25 cellular contexts compared by ENCODE assay signal in genomic region chr2:21289994-21290393, GRCh38.
DNase-seq lines count a peak whose midpoint lies in the region; ATAC-seq, FAIRE-seq and TF ChIP-seq lines count a peak whose summit lies in the region.
"Had no signal": no experiment of that assay in that cellular context is flagged by ENCODE, and none has a peak within 500 bp of the region (broad histone marks: within the 10 kb centered on the region; RNA-seq: fewer than 3 reads in every experiment).

No MANE protein-coding gene starts in this region.

- ATAC-seq in left cardiac atrium (peak; percentile 47 to 88), GM19397 (IDR thresholded peaks at IDR 0.05; ENCODE audit: unreplicated experiment) (no peak), GM21423 (IDR thresholded peaks at IDR 0.05; ENCODE audit: unreplicated experiment) (no peak)
- ATAC-seq: esophagus mucosa; left lobe of liver; natural killer cell; Panc1; sciatic nerve; stimulated activated effector memory CD8-positive, alpha-beta T cell treated with anti-CD3 and anti-CD28 coated beads, Interleukin-12 subunit alpha, Interleukin-12 subunit beta, amount 100 ng/mL, for 72 hours; T-cell; upper lobe of right lung had no signal

- no peak for FAIRE-seq in urothelium cell line (lab: Jason Lieb, UNC)

- no peaks in the 10 kb centered on the region for H3K36me3 ChIP-seq in ascending aorta
- H3K36me3 ChIP-seq: upper lobe of right lung had no signal

- H3K9me3 Mint-ChIP-seq in mesothelial cell of epicardium (no peaks in the 10 kb centered on the region), HFFc6 (peaks cover 29% of the 10 kb centered on the region)
- H3K9me3 Mint-ChIP-seq: activated naive CD4-positive, alpha-beta T cell treated with anti-CD3 and anti-CD28 coated beads, Interleukin-2, amount 10 ng/mL, durations not matched to agents 7 days and 5 days; endodermal cell had no signal

- H3K4me1 Mint-ChIP-seq in mesothelial cell of epicardium (peaks cover 30% of the 10 kb centered on the region), HFFc6 (ENCODE audit: low read depth) (no peaks in the 10 kb centered on the region)
- H3K4me1 Mint-ChIP-seq: activated naive CD4-positive, alpha-beta T cell treated with anti-CD3 and anti-CD28 coated beads, Interleukin-2, amount 10 ng/mL, durations not matched to agents 7 days and 5 days; natural killer cell; stimulated activated effector memory CD8-positive, alpha-beta T cell treated with anti-CD3 and anti-CD28 coated beads, Interleukin-12 subunit alpha, Interleukin-12 subunit beta, amount 100 ng/mL, for 72 hours; T-cell had no signal

- H3K36me3 Mint-ChIP-seq in mesothelial cell of epicardium: no peaks in the 10 kb centered on the region
- no peaks in the 10 kb centered on the region; the same call in 1 of the 2 replicates for H3K36me3 Mint-ChIP-seq in HFFc6 (ENCODE audit: low read depth)
- H3K36me3 Mint-ChIP-seq: activated naive CD4-positive, alpha-beta T cell treated with anti-CD3 and anti-CD28 coated beads, Interleukin-2, amount 10 ng/mL, durations not matched to agents 7 days and 5 days; natural killer cell; stimulated activated effector memory CD8-positive, alpha-beta T cell treated with anti-CD3 and anti-CD28 coated beads, Interleukin-12 subunit alpha, Interleukin-12 subunit beta, amount 100 ng/mL, for 72 hours; T-cell had no signal

- H3K27ac Mint-ChIP-seq in mesothelial cell of epicardium (peak overlapping the region; percentile 93), HFFc6 (no peak overlapping the region)
- H3K27ac Mint-ChIP-seq: activated naive CD4-positive, alpha-beta T cell treated with anti-CD3 and anti-CD28 coated beads, Interleukin-2, amount 10 ng/mL, durations not matched to agents 7 days and 5 days; endodermal cell; natural killer cell; stimulated activated effector memory CD8-positive, alpha-beta T cell treated with anti-CD3 and anti-CD28 coated beads, Interleukin-12 subunit alpha, Interleukin-12 subunit beta, amount 100 ng/mL, for 72 hours; T-cell had no signal

- no peaks in the 10 kb centered on the region for H3K9me3 ChIP-seq in ascending aorta
- H3K9me3 ChIP-seq: Caco-2, upper lobe of right lung had no signal

- intact Hi-C loops in ascending aorta (cut with DNase I) (no loop called here), left cardiac atrium (cut with DNase I) (no loop called here)

- peak overlapping the region in 1 of 2 donors; percentile 13 for H3K4me3 ChIP-seq in ascending aorta
- H3K4me3 ChIP-seq: upper lobe of right lung had no signal

- no peaks in the 10 kb centered on the region for H3K27me3 ChIP-seq in ascending aorta
- H3K27me3 ChIP-seq: upper lobe of right lung had no signal

- H3K4me1 ChIP-seq in ascending aorta: peaks cover 7 to 25% of the 10 kb centered on the region in 2 donors
- H3K4me1 ChIP-seq: upper lobe of right lung had no signal

- H3K4me3 Mint-ChIP-seq in mesothelial cell of epicardium: no peak overlapping the region
- H3K4me3 Mint-ChIP-seq in HFFc6: no peak overlapping the region
- H3K4me3 Mint-ChIP-seq: activated naive CD4-positive, alpha-beta T cell treated with anti-CD3 and anti-CD28 coated beads, Interleukin-2, amount 10 ng/mL, durations not matched to agents 7 days and 5 days; endodermal cell; natural killer cell; stimulated activated effector memory CD8-positive, alpha-beta T cell treated with anti-CD3 and anti-CD28 coated beads, Interleukin-12 subunit alpha, Interleukin-12 subunit beta, amount 100 ng/mL, for 72 hours; T-cell had no signal

- H3K27me3 Mint-ChIP-seq in mesothelial cell of epicardium (ENCODE audit: low read depth) (no peaks in the 10 kb centered on the region), HFFc6 (ENCODE audit: insufficient read depth) (no peaks in the 10 kb centered on the region; the same call in 1 of the 2 replicates)
- H3K27me3 Mint-ChIP-seq: activated naive CD4-positive, alpha-beta T cell treated with anti-CD3 and anti-CD28 coated beads, Interleukin-2, amount 10 ng/mL, durations not matched to agents 7 days and 5 days; T-cell had no signal

- TF ChIP-seq CTCF in ascending aorta (IDR thresholded peaks at IDR 0.05) (no peak), mesothelial cell of epicardium (IDR thresholded peaks at IDR 0.05; ENCODE audit: unreplicated experiment) (no peak), HFFc6 (IDR thresholded peaks at IDR 0.05) (no peak)

- DNase-seq in ascending aorta (ENCODE audit: low spot score in 2 of 2) (no peak), left cardiac atrium (peak; percentile 25), mesothelial cell of epicardium (ENCODE audit: low spot score in 2 of 2, unreplicated experiment in 2 of 2) (no peak), urothelium cell line (ENCODE audit: low spot score) (peak; percentile 52), HFFc6 (no peak)
- DNase-seq: activated CD4-positive, alpha-beta T cell treated with anti-CD3 and anti-CD28 coated beads, Interleukin-2, amount 50 U/mL, for 48 hours; activated naive CD4-positive, alpha-beta T cell treated with anti-CD3 and anti-CD28 coated beads, Interleukin-2, amount 10 ng/mL, durations not matched to agents 7 days and 5 days; Caco-2; DMS79; endodermal cell; foreskin fibroblast; natural killer cell; NCI-H187; NCI-H526 treated with DMSO at 0.1 percent for 48 hours; stimulated activated CD4-positive, alpha-beta T cell treated with anti-CD3 and anti-CD28 coated beads, Interleukin-4, amount 100 ng/mL, for 24 hours; T-cell; upper lobe of right lung had no signal

- H3K27ac ChIP-seq in ascending aorta: peak overlapping the region; percentile 14 to 75
- H3K27ac ChIP-seq: C4-2B, upper lobe of right lung had no signal

Comparison
In these comparisons a context has a peak if more than half of its experiments do, and no peak if none do; other contexts are left out.
1. DNase-seq: peak in left cardiac atrium (single experiment) and urothelium cell line (single experiment); none in ascending aorta (0 of 2), mesothelial cell of epicardium (0 of 2) and HFFc6 (single experiment).
2. ATAC-seq: peak in left cardiac atrium (2 of 2); none in GM19397 (single experiment) and GM21423 (single experiment).